11 cellular contexts compared by ENCODE assay signal in genomic region chr11:19715373-19715772, GRCh38. TPM values are rescaled to one million over a fixed set of nuclear protein-coding genes. Genes with fewer than 3 reads are reported as not detected.
DNase-seq lines count a peak whose midpoint lies in the region; ATAC-seq and TF ChIP-seq lines count a peak whose summit lies in the region.
"Had no signal": no experiment of that assay in that cellular context is flagged by ENCODE, and none has a peak within 500 bp of the region (broad histone marks: within the 10 kb centered on the region; RNA-seq: fewer than 3 reads in every experiment).

No MANE protein-coding gene starts in this region.

- no peaks in the 10 kb centered on the region for H3K9me3 Mint-ChIP-seq in CD8-positive, alpha-beta T cell
- H3K9me3 Mint-ChIP-seq in progenitor cell of endocrine pancreas (ENCODE audit: low read depth) = no peaks in the 10 kb centered on the region

- H3K36me3 Mint-ChIP-seq in CD8-positive, alpha-beta T cell = no peaks in the 10 kb centered on the region
- no peaks in the 10 kb centered on the region for H3K36me3 Mint-ChIP-seq in progenitor cell of endocrine pancreas (ENCODE audit: insufficient read depth)

- no peak for TF ChIP-seq CTCF in CD8-positive, alpha-beta T cell (IDR thresholded peaks at IDR 0.05)
- TF ChIP-seq CTCF in fibroblast of mammary gland (conservative IDR thresholded peaks at IDR 0.05; ENCODE audit: control insufficient read depth, insufficient read depth, low read depth, low read length) = no peak
- no peak for TF ChIP-seq CTCF in progenitor cell of endocrine pancreas (IDR thresholded peaks at IDR 0.05; ENCODE audit: unreplicated experiment)

- DNase-seq in CD8-positive, alpha-beta T cell = no peak
- DNase-seq in SJSA1 (ENCODE audit: low read depth in 1 of 2, low spot score in 2 of 2) (peak; percentile 62 to 72), fibroblast of mammary gland (ENCODE audit: low read depth) (peak; percentile 96), progenitor cell of endocrine pancreas (ENCODE audit: low spot score, unreplicated experiment) (no peak), epidermal melanocyte (ENCODE audit: insufficient read length, low spot score) (no peak), inferior parietal cortex (ENCODE audit: extremely low spot score) (no peak)
- DNase-seq: activated CD4-positive, CD25-positive, alpha-beta regulatory T cell; foreskin melanocyte; NCI-H1105 had no signal

- peak overlapping the region; percentile 49 for H3K4me3 Mint-ChIP-seq in CD8-positive, alpha-beta T cell
- peak overlapping the region; percentile 37 for H3K4me3 Mint-ChIP-seq in progenitor cell of endocrine pancreas (ENCODE audit: low read depth)

- ATAC-seq in CD8-positive, alpha-beta T cell = no peak
- ATAC-seq in HG02763 (IDR thresholded peaks at IDR 0.05; ENCODE audit: unreplicated experiment) (no peak), HG03342 (IDR thresholded peaks at IDR 0.05; ENCODE audit: unreplicated experiment) (no peak)

- no peak overlapping the region for H3K4me3 ChIP-seq in CD8-positive, alpha-beta T cell (ENCODE audit: low read depth, low read length)
- H3K4me3 ChIP-seq in SJSA1 (peak overlapping the region; percentile 64), fibroblast of mammary gland (ENCODE audit: control insufficient read depth, low read depth, low read length) (peak overlapping the region; percentile 96)

- peaks cover 26% of the 10 kb centered on the region for H3K4me1 Mint-ChIP-seq in CD8-positive, alpha-beta T cell (ENCODE audit: low read depth)
- H3K4me1 Mint-ChIP-seq in progenitor cell of endocrine pancreas (ENCODE audit: low read depth) = peaks cover 30% of the 10 kb centered on the region

- no peaks in the 10 kb centered on the region for H3K36me3 ChIP-seq in CD8-positive, alpha-beta T cell (ENCODE audit: insufficient read depth, low read length)
- H3K36me3 ChIP-seq in SJSA1 = peaks cover 6% of the 10 kb centered on the region; the same call in 1 of the 2 replicates

- H3K4me1 ChIP-seq in CD8-positive, alpha-beta T cell (ENCODE audit: insufficient read depth, low read length) = peaks cover 20% of the 10 kb centered on the region
- H3K4me1 ChIP-seq in SJSA1 (replicated peaks) = peaks cover 34% of the 10 kb centered on the region

- peaks cover 39% of the 10 kb centered on the region for H3K27me3 Mint-ChIP-seq in CD8-positive, alpha-beta T cell (ENCODE audit: low read depth)
- peaks cover 56% of the 10 kb centered on the region for H3K27me3 Mint-ChIP-seq in progenitor cell of endocrine pancreas

- POLR2A ChIA-PET in CD8-positive, alpha-beta T cell (lab: Charles Lee) = interaction anchor here (1.8 kb wide), 1 partner anchor 8 kb away, joined by 6 read pairs; no protein-coding TSS in a partner anchor

- H3K27ac Mint-ChIP-seq in CD8-positive, alpha-beta T cell = no peak overlapping the region
- H3K27ac Mint-ChIP-seq in progenitor cell of endocrine pancreas = no peak overlapping the region

- no peaks in the 10 kb centered on the region for H3K9me3 ChIP-seq in CD8-positive, alpha-beta T cell (ENCODE audit: low read length)
- H3K9me3 ChIP-seq in SJSA1 (replicated peaks) = no peaks in the 10 kb centered on the region

- CTCF ChIA-PET in CD8-positive, alpha-beta T cell (lab: Charles Lee) = interaction anchor here (1.0 kb wide), 1 partner anchor 28 kb away, joined by 3 read pairs; no protein-coding TSS in a partner anchor

- H3K27me3 ChIP-seq in CD8-positive, alpha-beta T cell (ENCODE audit: insufficient read depth, low read length) = peaks cover 15% of the 10 kb centered on the region
- H3K27me3 ChIP-seq in SJSA1 (replicated peaks) = no peaks in the 10 kb centered on the region

- H3K27ac ChIP-seq in CD8-positive, alpha-beta T cell (ENCODE audit: low read depth, low read length) = no peak overlapping the region
- peak overlapping the region; percentile 61 for H3K27ac ChIP-seq in SJSA1

- intact Hi-C loops in CD8-positive, alpha-beta T cell (cut with DNase I, micrococcal nuclease) = loop anchor here in 1 of 2 experiments (10.0 kb wide), 1 partner anchor 471 kb away; the partner anchor contains the start of gene E2F8

RNA-seq across cellular contexts. Expression of gene NAV2, which starts 2.7 kb away (rescaled TPM):
- 1 to 10 TPM in 1 of 2 experiments, under 1 TPM in 1; 0.39 to 1.3 TPM for total RNA-seq in CD8-positive, alpha-beta T cell
- total RNA-seq in SJSA1 (2014; rRNA removed; shearing (Covaris generic)) = 2.6 and 3.6 TPM in 2 replicates
- 88.3 and 101 TPM in 2 replicates for total RNA-seq in progenitor cell of endocrine pancreas

Comparison
In these comparisons a context has a peak if more than half of its experiments do, and no peak if none do; other contexts are left out.
1. DNase-seq: peak in SJSA1 (2 of 2) and fibroblast of mammary gland (single experiment); none in CD8-positive, alpha-beta T cell (0 of 7), progenitor cell of endocrine pancreas (single experiment), epidermal melanocyte (single experiment) and inferior parietal cortex (single experiment).
2. RNA of gene NAV2, which starts 2.7 kb away (total RNA-seq): 88.3 to 101 TPM in progenitor cell of endocrine pancreas; 2.6 to 3.6 TPM in SJSA1 and 0.39 to 1.3 TPM in CD8-positive, alpha-beta T cell; every median in the first group is over 10 times any median in the second.